Comparison of ENCODE assay signal across 18 cellular contexts in the genomic region with DNA sequence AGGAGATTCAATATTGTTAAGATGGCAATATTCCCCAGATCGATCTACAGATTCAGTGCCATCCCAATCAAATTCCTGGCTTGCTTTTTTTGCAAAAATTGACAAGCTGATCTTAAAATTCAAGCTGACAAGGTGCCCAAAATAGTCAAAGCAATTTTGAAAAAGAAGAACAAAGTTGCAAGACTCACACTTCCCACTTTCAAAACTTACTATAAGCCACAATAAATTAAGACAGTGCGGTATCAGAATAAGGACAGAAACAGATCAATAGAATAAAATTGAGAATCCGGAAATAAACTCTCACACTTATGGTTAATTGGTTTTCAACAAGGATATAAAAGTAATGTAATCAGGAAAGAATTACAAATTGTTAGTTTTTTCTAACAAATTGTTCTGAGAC.
A peak's percentile ranks its signal among the peaks of the same experiment; 100 is the strongest.
DNase-seq lines count a peak whose midpoint lies in the region; ATAC-seq, FAIRE-seq and TF ChIP-seq lines count a peak whose summit lies in the region.
"Had no signal": no experiment of that assay in that cellular context is flagged by ENCODE, and none has a peak within 500 bp of the region (broad histone marks: within the 10 kb centered on the region; RNA-seq: fewer than 3 reads in every experiment).

No MANE protein-coding gene starts in this region.

- H3K9me3 Mint-ChIP-seq in IgD-negative memory B cell: peaks cover 2 to 18% (median 6%) of the 10 kb centered on the region in 3 donors
- peaks cover 3 to 20% (median 18%) of the 10 kb centered on the region in 7 donors for H3K9me3 Mint-ChIP-seq in naive B cell

- no peak for TF ChIP-seq RAD21 in A549 (conservative IDR thresholded peaks at IDR 0.05 in 1 of 2, IDR thresholded peaks at IDR 0.05 in 1 of 2)

- no peaks in the 10 kb centered on the region for H3K79me2 ChIP-seq in OCI-LY3 (ENCODE audit: low read length)

- TF ChIP-seq CTCF in A549 (IDR thresholded peaks at IDR 0.05): no peak
- no peak for TF ChIP-seq CTCF in OCI-LY3 (IDR thresholded peaks at IDR 0.05; ENCODE audit: low read depth, low read length)

- H3K27ac Mint-ChIP-seq in IgD-negative memory B cell (peak overlapping the region in 2 of 3 donors; percentile 2 to 42), naive B cell (peak overlapping the region in 2 of 6 donors; percentile 5 to 54)

- no peak for ATAC-seq in A549
- ATAC-seq in naive B cell (ENCODE audit: low read depth in 2 of 2): peak; percentile 35 to 64
- ATAC-seq in GM19455 (IDR thresholded peaks at IDR 0.05; ENCODE audit: unreplicated experiment): no peak
- ATAC-seq in HG02588 (IDR thresholded peaks at IDR 0.05; ENCODE audit: unreplicated experiment): no peak
- ATAC-seq: K562, Right ventricle myocardium inferior had no signal

- H3K27me3 ChIP-seq in OCI-LY3 (ENCODE audit: low read depth, low read length): 0 out of 2 replicates have a peak, but pooled peaks cover 5% of the 10 kb centered on the region
- H3K27me3 ChIP-seq: BLaER1 treated with 17β-estradiol and CSF1 and Interleukin-3, amounts not matched to agents 10 nM and 100 nM had no signal

- no peak overlapping the region for H3K9ac ChIP-seq in OCI-LY3 (ENCODE audit: low read length)

- CTCF ChIA-PET in A549 (lab: Yijun Ruan, JAX): interaction anchor here (0.6 kb wide), 1 partner anchor 159 kb away, joined by 3 read pairs; no protein-coding TSS in a partner anchor
- CTCF ChIA-PET in HEK293T (lab: Yijun Ruan, JAX): no interaction called here

- H3K4me1 ChIP-seq in A549: no peaks in the 10 kb centered on the region
- peaks cover 19% of the 10 kb centered on the region for H3K4me1 ChIP-seq in OCI-LY3 (ENCODE audit: low read length)

- H3K4me2 ChIP-seq in A549 (no peak overlapping the region), OCI-LY3 (ENCODE audit: low read length) (peak overlapping the region; percentile 8; the same call in 1 of the 2 replicates)

- no peak for TF ChIP-seq POLR2A in A549 (IDR thresholded peaks at IDR 0.05; ENCODE audit: low read length)

- DNase-seq in A549 (ENCODE audit: low read depth in 1 of 2, low spot score in 1 of 2) (no peak), naive B cell (no peak), HEK293T (ENCODE audit: extremely low spot score) (no peak)
- DNase-seq: NCI-H1048, NCI-H1436, NCI-H1930, NCI-H226, NCI-H524 had no signal

- H4K20me1 ChIP-seq in OCI-LY3 (ENCODE audit: insufficient read depth, low read length): no peaks in the 10 kb centered on the region
- H4K20me1 ChIP-seq: BLaER1 treated with 17β-estradiol and CSF1 and Interleukin-3, amounts not matched to agents 10 nM and 100 nM had no signal

- peak; percentile 61 for FAIRE-seq in A549 (lab: Jason Lieb, UNC)
- FAIRE-seq: D721Med, H1, K562, RCC 7860 had no signal

- H3K4me3 Mint-ChIP-seq in IgD-negative memory B cell (peak overlapping the region in 1 of 4 donors; percentile 83), naive B cell (peak overlapping the region in 7 of 8 donors; percentile 13 to 82 (median 60))

- H3K9me3 ChIP-seq in A549 (peaks cover 9% of the 10 kb centered on the region; the same call in 2 of the 3 replicates), OCI-LY3 (ENCODE audit: insufficient read depth, low read length) (no peaks in the 10 kb centered on the region)

- no peak for TF ChIP-seq EP300 in A549 (IDR thresholded peaks at IDR 0.05)

- no peak overlapping the region for H2AFZ ChIP-seq in OCI-LY3 (ENCODE audit: low read depth, low read length)

- H3K36me3 Mint-ChIP-seq in IgD-negative memory B cell (no peaks in the 10 kb centered on the region), naive B cell (peaks cover 0 to 8% of the 10 kb centered on the region in 2 donors)

- H3K27me3 Mint-ChIP-seq in IgD-negative memory B cell: peaks cover 14% of the 10 kb centered on the region
- H3K27me3 Mint-ChIP-seq in naive B cell: peaks cover 0 to 33% (median 13%) of the 10 kb centered on the region in 3 donors

- POLR2A ChIA-PET in A549 (lab: Yijun Ruan, JAX): no interaction called here
- POLR2A ChIA-PET in HEK293T (lab: Yijun Ruan, JAX): no interaction called here

- no peak overlapping the region for H3K27ac ChIP-seq in A549
- H3K27ac ChIP-seq in OCI-LY3 (ENCODE audit: low read length): no peak overlapping the region

- H3K36me3 ChIP-seq in OCI-LY3 (replicated peaks; ENCODE audit: low read depth, low read length): no peaks in the 10 kb centered on the region
- H3K36me3 ChIP-seq: BLaER1 treated with 17β-estradiol and CSF1 and Interleukin-3, amounts not matched to agents 10 nM and 100 nM had no signal

- WGBS in A549 (ENCODE audit: missing lambda C conversion rate): 35% methylated on average over 3 of the region's 3 CpGs

- H3K4me3 ChIP-seq in A549 (no peak overlapping the region), OCI-LY3 (ENCODE audit: low read length) (no peak overlapping the region)
- H3K4me3 ChIP-seq: BLaER1 treated with 17β-estradiol and CSF1 and Interleukin-3, amounts not matched to agents 10 nM and 100 nM; K562 had no signal

- H3K4me1 Mint-ChIP-seq in IgD-negative memory B cell (peaks cover 9 to 18% (median 11%) of the 10 kb centered on the region in 3 donors), naive B cell (peaks cover 17 to 33% (median 26%) of the 10 kb centered on the region in 3 donors)

TF ChIP-seq in A549, 52 proteins besides CTCF, POLR2A, EP300 and RAD21:
- TF ChIP-seq KDM5A (IDR thresholded peaks at IDR 0.05) (no peak), HOXB13 (CRISPR knock-in tag; IDR thresholded peaks at IDR 0.05; ENCODE audit: low read depth) (no peak)

TF ChIP-seq in HEK293T, 16 proteins besides CTCF, POLR2A, EP300 and RAD21:
- TF ChIP-seq, protein P1, sequence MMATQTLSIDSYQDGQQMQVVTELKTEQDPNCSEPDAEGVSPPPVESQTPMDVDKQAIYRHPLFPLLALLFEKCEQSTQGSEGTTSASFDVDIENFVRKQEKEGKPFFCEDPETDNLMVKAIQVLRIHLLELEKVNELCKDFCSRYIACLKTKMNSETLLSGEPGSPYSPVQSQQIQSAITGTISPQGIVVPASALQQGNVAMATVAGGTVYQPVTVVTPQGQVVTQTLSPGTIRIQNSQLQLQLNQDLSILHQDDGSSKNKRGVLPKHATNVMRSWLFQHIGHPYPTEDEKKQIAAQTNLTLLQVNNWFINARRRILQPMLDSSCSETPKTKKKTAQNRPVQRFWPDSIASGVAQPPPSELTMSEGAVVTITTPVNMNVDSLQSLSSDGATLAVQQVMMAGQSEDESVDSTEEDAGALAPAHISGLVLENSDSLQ (IDR thresholded peaks at IDR 0.05): no peak
- no peak for TF ChIP-seq ELF4 (IDR thresholded peaks at IDR 0.05)
- no peak for TF ChIP-seq HDGF (IDR thresholded peaks at IDR 0.05; ENCODE audit: borderline replicate concordance)
- no peak for TF ChIP-seq CTBP1 (IDR thresholded peaks at IDR 0.05; ENCODE audit: borderline replicate concordance)
- no peak for TF ChIP-seq FOXK2 (IDR thresholded peaks at IDR 0.05)
- no peak for TF ChIP-seq LEF1 (IDR thresholded peaks at IDR 0.05; ENCODE audit: borderline replicate concordance)
- TF ChIP-seq BHLHE40 (IDR thresholded peaks at IDR 0.05; ENCODE audit: borderline replicate concordance): no peak
- no peak for TF ChIP-seq FOXM1 (IDR thresholded peaks at IDR 0.05; ENCODE audit: borderline replicate concordance)
- TF ChIP-seq FOXA1 (IDR thresholded peaks at IDR 0.05): no peak
- TF ChIP-seq NFRKB (IDR thresholded peaks at IDR 0.05): no peak
- no peak for TF ChIP-seq ZNF384 (IDR thresholded peaks at IDR 0.05)
- no peak for TF ChIP-seq TARDBP (IDR thresholded peaks at IDR 0.05)
- TF ChIP-seq ARNT (IDR thresholded peaks at IDR 0.05): no peak
- TF ChIP-seq L3MBTL2 (conservative IDR thresholded peaks at IDR 0.05): no peak
- no peak for TF ChIP-seq SUZ12 (IDR thresholded peaks at IDR 0.05)
- no peak for TF ChIP-seq SP1 (IDR thresholded peaks at IDR 0.05)

Comparison
In these comparisons a context has a peak if more than half of its experiments do, and no peak if none do; other contexts are left out.
1. ATAC-seq: peak in naive B cell (2 of 2); none in A549 (0 of 2), GM19455 (single experiment) and HG02588 (single experiment).